Comparison of ENCODE assay signal across 1 cellular context in the genomic region with DNA sequence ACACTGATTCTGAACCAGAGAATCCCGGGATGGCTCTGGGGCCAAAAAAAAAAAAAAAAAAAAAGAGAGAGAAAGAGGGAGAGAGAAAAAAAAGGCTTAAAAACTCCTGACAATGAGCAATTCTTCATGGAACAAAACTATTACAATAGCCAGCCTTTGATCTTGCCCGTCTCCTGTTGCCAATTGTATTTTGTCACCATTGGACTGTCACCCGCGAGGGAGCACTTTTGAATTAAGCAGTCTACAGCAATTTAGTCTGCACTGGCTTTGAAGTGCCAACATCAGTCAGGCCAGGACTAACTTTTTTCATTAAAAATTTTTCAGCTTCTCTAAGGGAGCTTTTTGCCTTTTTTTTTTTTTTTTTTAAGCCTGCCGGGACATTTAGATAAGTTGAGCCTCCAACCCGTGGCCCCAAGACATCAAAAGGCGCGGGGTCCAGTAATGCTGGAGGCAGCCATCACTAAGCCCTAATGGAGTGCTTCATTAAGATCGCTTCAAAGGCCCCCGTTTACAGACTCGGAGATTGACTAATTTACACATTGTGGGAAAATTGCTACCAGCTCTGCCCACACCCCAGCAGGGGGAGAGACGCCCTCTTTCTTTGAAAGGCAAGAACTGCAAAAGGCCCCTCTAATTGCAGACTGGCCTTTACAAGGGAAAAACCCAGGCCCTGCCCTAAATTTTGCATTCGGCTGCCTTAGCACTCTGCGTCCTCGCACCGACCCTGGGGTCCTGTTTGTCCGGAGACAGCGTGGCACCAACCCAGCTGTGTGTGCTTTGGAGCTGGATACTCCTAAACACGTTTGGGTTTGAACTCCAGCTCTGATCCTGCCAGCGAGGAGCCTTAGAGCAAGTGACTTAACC.
TF ChIP-seq lines count a peak whose summit lies in the region.

No MANE protein-coding gene starts in this region.

TF ChIP-seq in SK-N-SH, 30 proteins besides CTCF, POLR2A, EP300 and RAD21 (continued from another document):
- TF ChIP-seq FOXM1 (IDR thresholded peaks at IDR 0.05; ENCODE audit: low read depth), result no peak
- no peak for TF ChIP-seq EZH2phosphoT487 (IDR thresholded peaks at IDR 0.05; ENCODE audit: borderline replicate concordance, low read depth)
- TF ChIP-seq USF2 (IDR thresholded peaks at IDR 0.05; ENCODE audit: borderline replicate concordance, low read depth, low read length), result no peak
- no peak for TF ChIP-seq RCOR1 (IDR thresholded peaks at IDR 0.05; ENCODE audit: low read length)
- TF ChIP-seq SIN3A (IDR thresholded peaks at IDR 0.05; ENCODE audit: borderline replicate concordance, low read depth, low read length), result no peak
- no peak for TF ChIP-seq GATA2 (CRISPR knock-in tag; IDR thresholded peaks at IDR 0.05)
- TF ChIP-seq REST (IDR thresholded peaks at IDR 0.05; ENCODE audit: low read depth, low read length), result no peak
- no peak for TF ChIP-seq JUND (IDR thresholded peaks at IDR 0.05)
TF ChIP-seq in SK-N-SH: peak in this region for 0.
